In the genomic region with DNA sequence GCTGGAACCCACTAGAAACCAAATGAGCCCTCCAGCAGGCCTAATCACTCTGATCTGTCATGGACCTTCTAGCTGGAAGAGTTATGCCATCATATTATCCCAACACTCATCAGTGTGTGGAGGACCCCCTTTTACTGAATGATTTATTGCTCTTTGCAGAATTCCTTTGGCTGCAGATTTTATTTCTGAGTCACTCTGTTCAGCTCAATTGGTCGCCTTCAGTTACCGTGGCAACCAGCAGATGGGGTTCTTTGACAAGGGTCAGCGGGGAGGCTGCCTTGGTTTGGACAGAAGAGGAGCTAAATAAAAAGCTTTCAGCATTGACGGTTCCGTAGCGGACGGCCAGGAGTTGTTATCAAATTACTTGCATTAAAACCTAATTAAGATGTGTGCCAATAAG, we compare ENCODE assay signal across 1 cellular context.
TF ChIP-seq lines count a peak whose summit lies in the region.

No MANE protein-coding gene starts in this region.

TF ChIP-seq in WTC11, 78 proteins besides CTCF, POLR2A, EP300 and RAD21 (continued from another document):
- TF ChIP-seq, protein P1, sequence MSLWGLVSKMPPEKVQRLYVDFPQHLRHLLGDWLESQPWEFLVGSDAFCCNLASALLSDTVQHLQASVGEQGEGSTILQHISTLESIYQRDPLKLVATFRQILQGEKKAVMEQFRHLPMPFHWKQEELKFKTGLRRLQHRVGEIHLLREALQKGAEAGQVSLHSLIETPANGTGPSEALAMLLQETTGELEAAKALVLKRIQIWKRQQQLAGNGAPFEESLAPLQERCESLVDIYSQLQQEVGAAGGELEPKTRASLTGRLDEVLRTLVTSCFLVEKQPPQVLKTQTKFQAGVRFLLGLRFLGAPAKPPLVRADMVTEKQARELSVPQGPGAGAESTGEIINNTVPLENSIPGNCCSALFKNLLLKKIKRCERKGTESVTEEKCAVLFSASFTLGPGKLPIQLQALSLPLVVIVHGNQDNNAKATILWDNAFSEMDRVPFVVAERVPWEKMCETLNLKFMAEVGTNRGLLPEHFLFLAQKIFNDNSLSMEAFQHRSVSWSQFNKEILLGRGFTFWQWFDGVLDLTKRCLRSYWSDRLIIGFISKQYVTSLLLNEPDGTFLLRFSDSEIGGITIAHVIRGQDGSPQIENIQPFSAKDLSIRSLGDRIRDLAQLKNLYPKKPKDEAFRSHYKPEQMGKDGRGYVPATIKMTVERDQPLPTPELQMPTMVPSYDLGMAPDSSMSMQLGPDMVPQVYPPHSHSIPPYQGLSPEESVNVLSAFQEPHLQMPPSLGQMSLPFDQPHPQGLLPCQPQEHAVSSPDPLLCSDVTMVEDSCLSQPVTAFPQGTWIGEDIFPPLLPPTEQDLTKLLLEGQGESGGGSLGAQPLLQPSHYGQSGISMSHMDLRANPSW (CRISPR knock-in tag; conservative IDR thresholded peaks at IDR 0.05; ENCODE audit: low read depth) = no peak
- TF ChIP-seq JUN (CRISPR knock-in tag; IDR thresholded peaks at IDR 0.05) (no peak), HMGA2 (CRISPR knock-in tag; IDR thresholded peaks at IDR 0.05) (no peak), MXD4 (CRISPR knock-in tag; IDR thresholded peaks at IDR 0.05; ENCODE audit: borderline replicate concordance) (no peak), JAZF1 (CRISPR knock-in tag; IDR thresholded peaks at IDR 0.05) (no peak), ZNF423 (CRISPR knock-in tag; IDR thresholded peaks at IDR 0.05) (no peak)
- TF ChIP-seq, protein P2, sequence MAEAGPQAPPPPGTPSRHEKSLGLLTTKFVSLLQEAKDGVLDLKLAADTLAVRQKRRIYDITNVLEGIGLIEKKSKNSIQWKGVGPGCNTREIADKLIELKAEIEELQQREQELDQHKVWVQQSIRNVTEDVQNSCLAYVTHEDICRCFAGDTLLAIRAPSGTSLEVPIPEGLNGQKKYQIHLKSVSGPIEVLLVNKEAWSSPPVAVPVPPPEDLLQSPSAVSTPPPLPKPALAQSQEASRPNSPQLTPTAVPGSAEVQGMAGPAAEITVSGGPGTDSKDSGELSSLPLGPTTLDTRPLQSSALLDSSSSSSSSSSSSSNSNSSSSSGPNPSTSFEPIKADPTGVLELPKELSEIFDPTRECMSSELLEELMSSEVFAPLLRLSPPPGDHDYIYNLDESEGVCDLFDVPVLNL (CRISPR knock-in tag; IDR thresholded peaks at IDR 0.05; ENCODE audit: borderline replicate concordance, low read depth) = no peak
- TF ChIP-seq, protein P3, sequence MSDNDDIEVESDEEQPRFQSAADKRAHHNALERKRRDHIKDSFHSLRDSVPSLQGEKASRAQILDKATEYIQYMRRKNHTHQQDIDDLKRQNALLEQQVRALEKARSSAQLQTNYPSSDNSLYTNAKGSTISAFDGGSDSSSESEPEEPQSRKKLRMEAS (CRISPR knock-in tag; IDR thresholded peaks at IDR 0.05) = no peak
